ENCODE assay signal across 9 cellular contexts in the genomic region with DNA sequence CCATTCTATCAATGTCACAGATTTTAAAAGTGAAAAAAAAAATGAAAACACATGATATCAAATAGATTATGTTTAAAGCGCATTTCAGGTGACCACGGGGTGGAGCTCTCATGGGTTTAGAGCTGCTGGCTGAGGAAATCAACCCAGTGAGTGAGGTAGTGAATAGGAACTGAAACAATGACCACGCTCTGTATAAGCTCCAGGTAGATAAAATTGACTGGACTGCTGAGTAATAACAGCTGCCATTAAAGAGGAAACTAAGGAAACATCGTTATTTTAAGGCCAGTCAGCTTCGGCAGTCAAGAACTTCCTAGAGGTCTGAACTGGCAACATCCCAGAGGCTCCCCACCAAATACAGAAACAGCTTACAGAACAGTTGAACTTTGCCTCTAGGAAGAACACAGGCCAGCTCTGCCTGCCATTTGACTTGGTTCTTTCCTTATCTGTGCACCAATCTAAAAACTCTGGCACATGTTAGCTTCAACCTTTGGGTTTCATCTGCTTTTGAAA.
A peak's percentile ranks its signal among the peaks of the same experiment; 100 is the strongest.
DNase-seq lines count a peak whose midpoint lies in the region; ATAC-seq, FAIRE-seq and TF ChIP-seq lines count a peak whose summit lies in the region.
"Had no signal": no experiment of that assay in that cellular context is flagged by ENCODE, and none has a peak within 500 bp of the region (broad histone marks: within the 10 kb centered on the region; RNA-seq: fewer than 3 reads in every experiment).

No MANE protein-coding gene starts in this region.

- H3K4me1 ChIP-seq in HEK293 (ENCODE audit: control insufficient read depth, insufficient read depth, low read length) = no peaks in the 10 kb centered on the region
- H3K4me1 ChIP-seq in Karpas-422 (ENCODE audit: low read length) = no peaks in the 10 kb centered on the region
- peaks cover 0 to 22% (median 9%) of the 10 kb centered on the region in 9 donors for H3K4me1 ChIP-seq in heart right ventricle

- no peaks in the 10 kb centered on the region for H3K36me3 Mint-ChIP-seq in natural killer cell treated with Interleukin-12 subunit alpha and Interleukin-12 subunit beta and Interleukin-15 and Interleukin-18, amount 100 ng/mL, for 72 hours

- H4K20me1 ChIP-seq in Karpas-422 (ENCODE audit: insufficient read depth, low read depth, low read length) = no peaks in the 10 kb centered on the region

- no peaks in the 10 kb centered on the region for H3K27me3 Mint-ChIP-seq in natural killer cell treated with Interleukin-12 subunit alpha and Interleukin-12 subunit beta and Interleukin-15 and Interleukin-18, amount 100 ng/mL, for 72 hours

- no peak overlapping the region for H3K27ac Mint-ChIP-seq in natural killer cell treated with Interleukin-12 subunit alpha and Interleukin-12 subunit beta and Interleukin-15 and Interleukin-18, amount 100 ng/mL, for 72 hours

- H3K4me3 Mint-ChIP-seq in natural killer cell treated with Interleukin-12 subunit alpha and Interleukin-12 subunit beta and Interleukin-15 and Interleukin-18, amount 100 ng/mL, for 72 hours = no peak overlapping the region

- FAIRE-seq in GM12891 (lab: Jason Lieb, UNC) = peak; percentile 90

- no peaks in the 10 kb centered on the region for H3K4me1 Mint-ChIP-seq in natural killer cell treated with Interleukin-12 subunit alpha and Interleukin-12 subunit beta and Interleukin-15 and Interleukin-18, amount 100 ng/mL, for 72 hours (ENCODE audit: low read depth in 2 of 2)

- TF ChIP-seq POLR2A in GM12891 (IDR thresholded peaks at IDR 0.05; ENCODE audit: low read depth, low read length) = no peak

- H3K9me3 ChIP-seq in HEK293 (ENCODE audit: control insufficient read depth, insufficient read depth, low read depth, low read length) (no peaks in the 10 kb centered on the region), Karpas-422 (ENCODE audit: low read length) (no peaks in the 10 kb centered on the region), heart right ventricle (no peaks in the 10 kb centered on the region)
- H3K9me3 ChIP-seq: thoracic aorta had no signal

- WGBS in heart right ventricle, 2 donors = 41 to 43% methylated on average over 5 of the region's 5 CpGs

- H3K27ac ChIP-seq in HEK293 (ENCODE audit: extremely low read depth, low read depth, low read length) = no peak overlapping the region
- H3K27ac ChIP-seq in Karpas-422 (ENCODE audit: low read length) = no peak overlapping the region
- H3K27ac ChIP-seq in VCaP = no peak overlapping the region
- peak overlapping the region in 2 of 10 donors; percentile 49 to 50 for H3K27ac ChIP-seq in heart right ventricle
- H3K27ac ChIP-seq: thoracic aorta had no signal

- intact Hi-C loops in heart right ventricle (cut with DNase I) = loop anchor here in 3 of 10 donors (5.0 to 10.0 kb wide), 4 partner anchors 134 to 411 kb away; a partner anchor contains a TSS

- no peak overlapping the region for H3K9ac ChIP-seq in Karpas-422 (ENCODE audit: low read length)

- H2AFZ ChIP-seq in Karpas-422 (ENCODE audit: low read length) = 0 out of 2 replicates have a peak overlapping the region, but pooled peaks have one; percentile 23

- H3K9me3 Mint-ChIP-seq in natural killer cell treated with Interleukin-12 subunit alpha and Interleukin-12 subunit beta and Interleukin-15 and Interleukin-18, amount 100 ng/mL, for 72 hours = peaks cover 3% of the 10 kb centered on the region

- CTCF ChIA-PET in HEK293 (lab: Yijun Ruan, JAX) = interaction anchor here (0.6 to 2.8 kb wide), 8 partner anchors 9 to 416 kb away, joined by 3 to 21 read pairs (median 4); no protein-coding TSS in a partner anchor

- H3K36me3 ChIP-seq in HEK293 (ENCODE audit: control insufficient read depth in 2 of 2, insufficient read depth in 1 of 2, low read length in 2 of 2) = no peaks in the 10 kb centered on the region
- no peaks in the 10 kb centered on the region for H3K36me3 ChIP-seq in Karpas-422 (ENCODE audit: insufficient read depth, low read length)
- peaks cover 0 to 20% (median 0%) of the 10 kb centered on the region in 9 donors for H3K36me3 ChIP-seq in heart right ventricle
- H3K36me3 ChIP-seq: thoracic aorta had no signal

- H3K9me2 ChIP-seq in Karpas-422 (replicated peaks; ENCODE audit: insufficient read depth, low read length) = no peaks in the 10 kb centered on the region

- DNase-seq in AG09309 (ENCODE audit: low read depth) = no peak
- DNase-seq in GM12891 (ENCODE audit: insufficient read length, low spot score) = peak; percentile 27
- DNase-seq in Karpas-422 = peak; percentile 80
- DNase-seq in heart right ventricle = no peak
- peak; percentile 25 for DNase-seq in stimulated activated CD8-positive, alpha-beta memory T cell treated with anti-CD3 and anti-CD28 coated beads, Interleukin-4, amount 100 ng/mL, for 48 hours
- DNase-seq in natural killer cell treated with Interleukin-12 subunit alpha and Interleukin-12 subunit beta and Interleukin-15 and Interleukin-18, amount 100 ng/mL, for 72 hours (ENCODE audit: low spot score) = no peak

- POLR2A ChIA-PET in HEK293 (lab: Yijun Ruan, JAX) = no interaction called here

- ATAC-seq in heart right ventricle = peak; percentile 43 to 75 (median 66)
- no peak for ATAC-seq in natural killer cell treated with Interleukin-12 subunit alpha and Interleukin-12 subunit beta and Interleukin-15 and Interleukin-18, amount 100 ng/mL, for 72 hours

- H3K4me3 ChIP-seq in AG09309 (ENCODE audit: control insufficient read depth, low read depth, low read length) (no peak overlapping the region), HEK293 (ENCODE audit: low read depth, low read length) (no peak overlapping the region), Karpas-422 (ENCODE audit: low read length) (no peak overlapping the region), heart right ventricle (no peak overlapping the region)
- H3K4me3 ChIP-seq: thoracic aorta had no signal

- H3K27me3 ChIP-seq in Karpas-422 (ENCODE audit: low read length) (no peaks in the 10 kb centered on the region), heart right ventricle (no peaks in the 10 kb centered on the region)

- TF ChIP-seq CTCF in AG09309 (IDR thresholded peaks at IDR 0.05; ENCODE audit: control insufficient read depth, insufficient read depth, low read depth, low read length, missing control alignments) (peak; percentile 37), HEK293 (tag by site-specific recombination; IDR thresholded peaks at IDR 0.05) (no peak), VCaP (conservative IDR thresholded peaks at IDR 0.05) (peak; percentile 68), heart right ventricle (IDR thresholded peaks at IDR 0.05) (peak in 6 of 9 donors; percentile 32 to 53 (median 48))

- no peaks in the 10 kb centered on the region for H3K79me2 ChIP-seq in Karpas-422 (ENCODE audit: low read length)

- no peak overlapping the region for H3K4me2 ChIP-seq in Karpas-422 (ENCODE audit: low read depth, low read length, poor library complexity, severe bottlenecking)

TF ChIP-seq in GM12891, 5 proteins besides CTCF, POLR2A, EP300 and RAD21:
- TF ChIP-seq SPI1 (IDR thresholded peaks at IDR 0.05; ENCODE audit: low read depth, low read length) (peak; percentile 93), POU2F2 (IDR thresholded peaks at IDR 0.05; ENCODE audit: low read depth, low read length) (no peak; the same call in 1 of the 2 replicates), POLR2AphosphoS5 (IDR thresholded peaks at IDR 0.05; ENCODE audit: low read depth, low read length) (no peak), PAX5 (IDR thresholded peaks at IDR 0.05; ENCODE audit: insufficient read depth, low read length, severe bottlenecking) (no peak)

TF ChIP-seq in HEK293, 187 proteins besides CTCF, POLR2A, EP300 and RAD21:
- peak; percentile 48; the same call in 1 of the 2 replicates for TF ChIP-seq ZNF660 (tag by site-specific recombination; IDR thresholded peaks at IDR 0.05)
- TF ChIP-seq ZNF214 (tag by site-specific recombination; IDR thresholded peaks at IDR 0.05; ENCODE audit: borderline replicate concordance) = no peak

Comparison
In these comparisons a context has a peak if more than half of its experiments do, and no peak if none do; other contexts are left out.
1. DNase-seq: peak in GM12891 (single experiment), Karpas-422 (single experiment) and stimulated activated CD8-positive, alpha-beta memory T cell treated with anti-CD3 and anti-CD28 coated beads, Interleukin-4, amount 100 ng/mL, for 48 hours (single experiment); none in AG09309 (single experiment), heart right ventricle (0 of 2) and natural killer cell treated with Interleukin-12 subunit alpha and Interleukin-12 subunit beta and Interleukin-15 and Interleukin-18, amount 100 ng/mL, for 72 hours (single experiment).
2. ATAC-seq: peak in heart right ventricle (8 of 8); none in natural killer cell treated with Interleukin-12 subunit alpha and Interleukin-12 subunit beta and Interleukin-15 and Interleukin-18, amount 100 ng/mL, for 72 hours (0 of 2).